In the genomic region with DNA sequence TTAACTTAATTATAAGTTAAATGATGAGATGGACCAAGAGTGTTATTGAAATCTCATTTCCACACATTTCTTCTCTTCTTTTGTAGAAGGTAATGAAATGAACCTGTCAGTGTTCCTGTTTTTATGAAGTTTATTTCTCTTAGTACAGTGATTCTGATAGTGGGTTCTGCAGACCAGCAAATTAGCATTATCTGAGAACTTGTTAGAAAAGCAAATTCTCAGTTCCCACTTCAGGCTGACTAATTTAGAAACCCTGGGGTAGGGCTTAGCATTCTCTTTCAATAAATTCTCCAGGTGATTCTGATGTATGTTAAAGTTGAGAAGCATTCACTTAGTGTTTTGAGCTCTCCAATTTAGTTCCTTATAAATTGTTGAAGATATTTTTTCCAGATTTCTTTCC, we compare ENCODE assay signal across 8 cellular contexts. TPM values are rescaled to one million over a fixed set of nuclear protein-coding genes. Genes with fewer than 3 reads are reported as not detected.
DNase-seq lines count a peak whose midpoint lies in the region; ATAC-seq, FAIRE-seq and TF ChIP-seq lines count a peak whose summit lies in the region.
"Not testable (repeated sequence)": the region's sequence is repeated elsewhere in the genome, so short reads cannot be mapped to it uniquely, and the experiment has no call there.

No MANE protein-coding gene starts in this region.

- H3K27ac Mint-ChIP-seq in stimulated activated effector memory CD8-positive, alpha-beta T cell treated with anti-CD3 and anti-CD28 coated beads, Interleukin-12 subunit alpha, Interleukin-12 subunit beta, amount 100 ng/mL, for 72 hours: not testable (repeated sequence)

- not testable (repeated sequence) for H3K4me1 Mint-ChIP-seq in activated T-cell treated with anti-CD3 and anti-CD28 coated beads, Interleukin-2, amount 50 U/mL, for 4 hours (ENCODE audit: low read depth); stimulated activated effector memory CD8-positive, alpha-beta T cell treated with anti-CD3 and anti-CD28 coated beads, Interleukin-12 subunit alpha, Interleukin-12 subunit beta, amount 100 ng/mL, for 72 hours

- ATAC-seq in GM18873 (IDR thresholded peaks at IDR 0.05; ENCODE audit: low FRiP score, unreplicated experiment) (peak; percentile 83), GM19463 (IDR thresholded peaks at IDR 0.05; ENCODE audit: unreplicated experiment) (peak; percentile 83), HG02623 (IDR thresholded peaks at IDR 0.05; ENCODE audit: unreplicated experiment) (peak; percentile 71), HG03045 (IDR thresholded peaks at IDR 0.05; ENCODE audit: unreplicated experiment) (peak; percentile 71), HG03439 (IDR thresholded peaks at IDR 0.05; ENCODE audit: unreplicated experiment) (peak; percentile 80)
- ATAC-seq in activated T-cell treated with anti-CD3 and anti-CD28 coated beads, Interleukin-2, amount 50 U/mL, for 4 hours: peak; percentile 67 to 76
- peak; percentile 86 for ATAC-seq in stimulated activated effector memory CD8-positive, alpha-beta T cell treated with anti-CD3 and anti-CD28 coated beads, Interleukin-12 subunit alpha, Interleukin-12 subunit beta, amount 100 ng/mL, for 72 hours

- not testable (repeated sequence) for H3K4me3 Mint-ChIP-seq in activated T-cell treated with anti-CD3 and anti-CD28 coated beads, Interleukin-2, amount 50 U/mL, for 4 hours; stimulated activated effector memory CD8-positive, alpha-beta T cell treated with anti-CD3 and anti-CD28 coated beads, Interleukin-12 subunit alpha, Interleukin-12 subunit beta, amount 100 ng/mL, for 72 hours

- FAIRE-seq in GM12892 (lab: Jason Lieb, UNC): peak; percentile 95

- not testable (repeated sequence) for H3K27me3 Mint-ChIP-seq in activated T-cell treated with anti-CD3 and anti-CD28 coated beads, Interleukin-2, amount 50 U/mL, for 4 hours (ENCODE audit: low read depth)

- DNase-seq in GM12892 (ENCODE audit: insufficient read length); activated T-cell treated with anti-CD3 and anti-CD28 coated beads, Interleukin-2, amount 50 U/mL, for 4 hours; stimulated activated effector memory CD8-positive, alpha-beta T cell treated with anti-CD3 and anti-CD28 coated beads, Interleukin-12 subunit alpha, Interleukin-12 subunit beta, amount 100 ng/mL, for 72 hours (ENCODE audit: low spot score in 2 of 2): not testable (repeated sequence)

- H3K9me3 Mint-ChIP-seq in activated T-cell treated with anti-CD3 and anti-CD28 coated beads, Interleukin-2, amount 50 U/mL, for 4 hours; stimulated activated effector memory CD8-positive, alpha-beta T cell treated with anti-CD3 and anti-CD28 coated beads, Interleukin-12 subunit alpha, Interleukin-12 subunit beta, amount 100 ng/mL, for 72 hours: not testable (repeated sequence)

- TF ChIP-seq POLR2A in GM12892 (IDR thresholded peaks at IDR 0.05; ENCODE audit: low read depth, low read length): not testable (repeated sequence)

- not testable (repeated sequence) for H3K36me3 Mint-ChIP-seq in activated T-cell treated with anti-CD3 and anti-CD28 coated beads, Interleukin-2, amount 50 U/mL, for 4 hours (ENCODE audit: insufficient read depth); stimulated activated effector memory CD8-positive, alpha-beta T cell treated with anti-CD3 and anti-CD28 coated beads, Interleukin-12 subunit alpha, Interleukin-12 subunit beta, amount 100 ng/mL, for 72 hours

RNA-seq across cellular contexts. Expression of a gene that starts 12.7 kb away (rescaled TPM):
- polyA plus RNA-seq in GM12892 (2012; ENCODE audit: missing spikeins): 12.1 TPM
- 10 to 100 TPM; 24.0 to 28.1 (median 25.2) TPM for total RNA-seq in activated T-cell treated with anti-CD3 and anti-CD28 coated beads, Interleukin-2, amount 50 U/mL, for 4 hours

RNA-seq across cellular contexts. Expression of a gene that starts 23.6 kb away (rescaled TPM):
- 20.9 TPM for polyA plus RNA-seq in GM12892 (2012; ENCODE audit: missing spikeins)
- 10 to 100 TPM in 1 of 3 donors, 1 to 10 TPM in 2; 3.9 to 11.7 (median 8.5) TPM for total RNA-seq in activated T-cell treated with anti-CD3 and anti-CD28 coated beads, Interleukin-2, amount 50 U/mL, for 4 hours
